In genomic region chr4:39719804-39720580, GRCh38 we compare ENCODE assay signal across 2 cellular contexts.
A peak's percentile ranks its signal among the peaks of the same experiment; 100 is the strongest.
TF ChIP-seq lines count a peak whose summit lies in the region.

No MANE protein-coding gene starts in this region.

TF ChIP-seq in IMR-90, 13 proteins besides CTCF, POLR2A, EP300 and RAD21:
- no peak for TF ChIP-seq SMC3 (IDR thresholded peaks at IDR 0.05; ENCODE audit: low read depth, low read length)
- TF ChIP-seq USF2 (IDR thresholded peaks at IDR 0.05; ENCODE audit: low read depth, low read length) = no peak
- no peak for TF ChIP-seq MXI1 (IDR thresholded peaks at IDR 0.05; ENCODE audit: borderline replicate concordance, low read depth, low read length)
- TF ChIP-seq BHLHE40 (IDR thresholded peaks at IDR 0.05; ENCODE audit: low read depth, low read length) = no peak
- no peak for TF ChIP-seq FOS (IDR thresholded peaks at IDR 0.05; ENCODE audit: low read depth, low read length)
- TF ChIP-seq RCOR1 (IDR thresholded peaks at IDR 0.05; ENCODE audit: insufficient replicate concordance, low read length) = no peak
- TF ChIP-seq ELK1 (IDR thresholded peaks at IDR 0.05; ENCODE audit: borderline replicate concordance, low read depth, low read length) = no peak
- no peak for TF ChIP-seq MAFK (IDR thresholded peaks at IDR 0.05; ENCODE audit: low read depth, low read length)

TF ChIP-seq in K562, 482 proteins besides CTCF, POLR2A, EP300 and RAD21:
- TF ChIP-seq ZEB2 (IDR thresholded peaks at IDR 0.05) (no peak), ATF3 (IDR thresholded peaks at IDR 0.05) (0 out of 2 replicates have a peak, but pooled peaks have one; percentile 19), ATF3 (CRISPR knock-in tag; conservative IDR thresholded peaks at IDR 0.05) (no peak)
